ENCODE assay signal across 1 cellular context in genomic region chr3:12317914-12318313, GRCh38.
TF ChIP-seq lines count a peak whose summit lies in the region.

No MANE protein-coding gene starts in this region.

TF ChIP-seq in HepG2, 621 proteins besides CTCF, POLR2A, EP300 and RAD21 (continued from another document and continues in another):
- TF ChIP-seq DMTF1 (CRISPR knock-in tag; IDR thresholded peaks at IDR 0.05) = no peak
- TF ChIP-seq ZNF639 (CRISPR knock-in tag; conservative IDR thresholded peaks at IDR 0.05) = no peak
- TF ChIP-seq ZC3H4 (CRISPR knock-in tag; IDR thresholded peaks at IDR 0.05; ENCODE audit: borderline replicate concordance) = no peak
- peak; percentile 49; the same call in 1 of the 2 replicates for TF ChIP-seq RXRB (CRISPR knock-in tag; IDR thresholded peaks at IDR 0.05; ENCODE audit: borderline replicate concordance)
- no peak for TF ChIP-seq ZNF431 (CRISPR knock-in tag; IDR thresholded peaks at IDR 0.05; ENCODE audit: borderline replicate concordance, low read depth)
- no peak for TF ChIP-seq ZBTB20 (CRISPR knock-in tag; IDR thresholded peaks at IDR 0.05; ENCODE audit: borderline replicate concordance, low read depth)
- TF ChIP-seq KDM6A (CRISPR knock-in tag; IDR thresholded peaks at IDR 0.05; ENCODE audit: low read depth) = no peak
- TF ChIP-seq ZNF234 (CRISPR knock-in tag; conservative IDR thresholded peaks at IDR 0.05) = no peak
- no peak for TF ChIP-seq FOXK2 (IDR thresholded peaks at IDR 0.05)
- no peak for TF ChIP-seq PAWR (CRISPR knock-in tag; IDR thresholded peaks at IDR 0.05; ENCODE audit: borderline replicate concordance)
- no peak for TF ChIP-seq NCOA2 (CRISPR knock-in tag; IDR thresholded peaks at IDR 0.05)
- 0 out of 2 replicates have a peak, but pooled peaks have one; percentile 19 for TF ChIP-seq ZMYM4 (CRISPR knock-in tag; IDR thresholded peaks at IDR 0.05)
- TF ChIP-seq NFE2L1 (CRISPR knock-in tag; IDR thresholded peaks at IDR 0.05; ENCODE audit: borderline replicate concordance) = no peak
- peak; percentile 77 for TF ChIP-seq CEBPB (IDR thresholded peaks at IDR 0.05; ENCODE audit: borderline replicate concordance, low read depth, low read length)
- no peak for TF ChIP-seq TMF1 (CRISPR knock-in tag; IDR thresholded peaks at IDR 0.05; ENCODE audit: low read depth)
- TF ChIP-seq ATF4 (CRISPR knock-in tag; IDR thresholded peaks at IDR 0.05) = peak in 1 of 2 experiments; percentile 16; a peak in 1 of 4 replicates
- no peak for TF ChIP-seq KLF16 (CRISPR knock-in tag; IDR thresholded peaks at IDR 0.05)
- no peak for TF ChIP-seq XBP1 (CRISPR knock-in tag; IDR thresholded peaks at IDR 0.05)
- no peak for TF ChIP-seq POGK (CRISPR knock-in tag; conservative IDR thresholded peaks at IDR 0.05)
- TF ChIP-seq ZNF644 (CRISPR knock-in tag; IDR thresholded peaks at IDR 0.05; ENCODE audit: low read depth) = no peak
- 0 out of 2 replicates have a peak, but pooled peaks have one; percentile 20 for TF ChIP-seq SALL1 (CRISPR knock-in tag; IDR thresholded peaks at IDR 0.05)
- peak; percentile 62 for TF ChIP-seq TEAD3 (CRISPR knock-in tag; optimal IDR thresholded peaks at IDR 0.05; ENCODE audit: borderline replicate concordance)
- no peak for TF ChIP-seq RELA (CRISPR knock-in tag; IDR thresholded peaks at IDR 0.05)
- no peak for TF ChIP-seq SP2 (CRISPR knock-in tag; IDR thresholded peaks at IDR 0.05)
- no peak for TF ChIP-seq HDAC6 (IDR thresholded peaks at IDR 0.05; ENCODE audit: low read depth, low read length)
- TF ChIP-seq ZNF839 (CRISPR knock-in tag; IDR thresholded peaks at IDR 0.05; ENCODE audit: borderline replicate concordance) = no peak
- no peak for TF ChIP-seq ZNF256 (CRISPR knock-in tag; conservative IDR thresholded peaks at IDR 0.05)
- TF ChIP-seq ZFP1 (CRISPR knock-in tag; IDR thresholded peaks at IDR 0.05) = no peak
- TF ChIP-seq THRA (CRISPR knock-in tag; IDR thresholded peaks at IDR 0.05; ENCODE audit: borderline replicate concordance) = peak; percentile 63; the same call in 1 of the 2 replicates
- TF ChIP-seq TERF1 (CRISPR knock-in tag; IDR thresholded peaks at IDR 0.05) = no peak
- no peak for TF ChIP-seq HNRNPLL (IDR thresholded peaks at IDR 0.05; ENCODE audit: low read depth, low read length, poor library complexity, severe bottlenecking)
- TF ChIP-seq ZNF737 (CRISPR knock-in tag; IDR thresholded peaks at IDR 0.05; ENCODE audit: borderline replicate concordance) = no peak
- TF ChIP-seq RFX5 (IDR thresholded peaks at IDR 0.05; ENCODE audit: low read depth, low read length) = no peak
- no peak for TF ChIP-seq REST (IDR thresholded peaks at IDR 0.05; ENCODE audit: borderline replicate concordance in 1 of 2, low read depth in 1 of 2, low read length in 2 of 2)
- TF ChIP-seq CHCHD3 (CRISPR knock-in tag; IDR thresholded peaks at IDR 0.05) = no peak
- TF ChIP-seq ERF (CRISPR knock-in tag; IDR thresholded peaks at IDR 0.05) = no peak
- TF ChIP-seq GPBP1L1 (CRISPR knock-in tag; IDR thresholded peaks at IDR 0.05) = no peak
- TF ChIP-seq GATAD2A (CRISPR knock-in tag; IDR thresholded peaks at IDR 0.05) = peak; percentile 35; the same call in 1 of the 2 replicates
- TF ChIP-seq SNAPC2 (CRISPR knock-in tag; IDR thresholded peaks at IDR 0.05) = no peak
- TF ChIP-seq SIN3B (IDR thresholded peaks at IDR 0.05; ENCODE audit: low read length) = no peak
- no peak for TF ChIP-seq PITX1 (CRISPR knock-in tag; IDR thresholded peaks at IDR 0.05)
- no peak for TF ChIP-seq CREB3 (CRISPR knock-in tag; IDR thresholded peaks at IDR 0.05)
- TF ChIP-seq ZNF770 (CRISPR knock-in tag; IDR thresholded peaks at IDR 0.05) = peak; percentile 88
